10 cellular contexts compared by ENCODE assay signal in genomic region chr10:598415-599170, GRCh38.
DNase-seq lines count a peak whose midpoint lies in the region; TF ChIP-seq lines count a peak whose summit lies in the region.
"Had no signal": no experiment of that assay in that cellular context is flagged by ENCODE, and none has a peak within 500 bp of the region (broad histone marks: within the 10 kb centered on the region; RNA-seq: fewer than 3 reads in every experiment).

No MANE protein-coding gene starts in this region.

- H3K9ac ChIP-seq in HUES48 (ENCODE audit: low read depth, low read length) (no peak overlapping the region), mesendoderm (ENCODE audit: low read length) (no peak overlapping the region)

- TF ChIP-seq CTCF in cardiac fibroblast (IDR thresholded peaks at IDR 0.05; ENCODE audit: low read depth, low read length), result no peak

- H2BK5ac ChIP-seq in mesendoderm (ENCODE audit: low read length), result no peak overlapping the region

- H3K9me3 ChIP-seq in HUES48 (ENCODE audit: control insufficient read depth, insufficient read depth, low read length), result no peaks in the 10 kb centered on the region

- H3K4me3 ChIP-seq in HUES48 (ENCODE audit: low read depth, low read length), result no peak overlapping the region
- H3K4me3 ChIP-seq in cardiac fibroblast (replicated peaks in 1 of 2; ENCODE audit: low read depth in 2 of 2, low read length in 2 of 2), result no peak overlapping the region
- H3K4me3 ChIP-seq in mesendoderm (ENCODE audit: low read length), result no peak overlapping the region

- H3K56ac ChIP-seq in mesendoderm (ENCODE audit: low read length), result peak overlapping the region; percentile 51

- H3K4me1 ChIP-seq in HUES48 (ENCODE audit: control insufficient read depth, insufficient read depth, low read length), result peaks cover 13% of the 10 kb centered on the region
- peaks cover 13% of the 10 kb centered on the region for H3K4me1 ChIP-seq in mesendoderm (ENCODE audit: control insufficient read depth, low read depth, low read length)

- WGBS in mesendoderm (ENCODE audit: extremely low coverage, insufficient coverage, low lambda C conversion rate), result no CpG with 5 or more reads among the region's 17 CpGs

- H3K4me2 ChIP-seq in mesendoderm (ENCODE audit: low read length), result no peak overlapping the region

- H3K23ac ChIP-seq in mesendoderm (ENCODE audit: low read length), result no peak overlapping the region

- no peaks in the 10 kb centered on the region for H3K27me3 ChIP-seq in HUES48 (ENCODE audit: control insufficient read depth, insufficient read depth, low read length)
- H3K27me3 ChIP-seq in mesendoderm (ENCODE audit: insufficient read depth, low read length, poor library complexity), result no peaks in the 10 kb centered on the region

- H3K4ac ChIP-seq in mesendoderm (ENCODE audit: low read depth, low read length), result peak overlapping the region; percentile 41

- no peak overlapping the region for H3K18ac ChIP-seq in mesendoderm (ENCODE audit: low read length)

- H4K5ac ChIP-seq in mesendoderm (ENCODE audit: low read length), result no peak overlapping the region

- peak; percentile 94 for DNase-seq in ACHN
- DNase-seq in cardiac fibroblast (ENCODE audit: low read depth in 2 of 2), result peak; percentile 78 to 86
- peak; percentile 95 for DNase-seq in mesendoderm
- no peak for DNase-seq in NCI-H748 treated with DMSO at 0.1 percent for 48 hours (lab: John Stamatoyannopoulos, UW)
- no peak for DNase-seq in NCI-H2227 treated with DMSO at 0.1 percent for 48 hours (lab: John Stamatoyannopoulos, UW)
- DNase-seq in activated T-cell treated with anti-CD3 and anti-CD28 coated beads for 4 hours, result no peak
- DNase-seq in SIG-M5 (lab: John Stamatoyannopoulos, UW), result no peak
- DNase-seq: activated CD8-positive, alpha-beta memory T cell treated with anti-CD3 and anti-CD28 coated beads, Interleukin-2, amount 50 U/mL, for 48 hours had no signal

- in situ Hi-C loops in ACHN (cut with HindIII; ENCODE audit: low pct_ligation_motif_present, low pct_unique_long_range_greater_than_20kb, low sequenced_read_pairs), result no loop called here

- H3K27ac ChIP-seq in HUES48 (ENCODE audit: low read depth, low read length), result peak overlapping the region; percentile 50
- H3K27ac ChIP-seq in mesendoderm (ENCODE audit: low read depth, low read length), result peak overlapping the region; percentile 29
- H3K27ac ChIP-seq: HL-60 had no signal

- peaks cover 3% of the 10 kb centered on the region for H3K79me2 ChIP-seq in mesendoderm (ENCODE audit: control insufficient read depth, insufficient read depth, low read length)

- H2BK15ac ChIP-seq in mesendoderm (replicated peaks; ENCODE audit: low read depth), result no peak overlapping the region

- H3K36me3 ChIP-seq in HUES48 (ENCODE audit: control insufficient read depth, insufficient read depth, low read length), result no peaks in the 10 kb centered on the region
- H3K36me3 ChIP-seq in mesendoderm (ENCODE audit: control insufficient read depth, insufficient read depth, low read length), result no peaks in the 10 kb centered on the region

- H3K79me1 ChIP-seq in mesendoderm (ENCODE audit: low read length), result peaks cover 11% of the 10 kb centered on the region

- no peak overlapping the region for H2BK120ac ChIP-seq in mesendoderm (ENCODE audit: low read depth, low read length)

- no peak overlapping the region for H4K8ac ChIP-seq in mesendoderm (ENCODE audit: low read depth, low read length)

- no peak overlapping the region for H2AK5ac ChIP-seq in mesendoderm (ENCODE audit: low read length)

Comparison
In these comparisons a context has a peak if more than half of its experiments do, and no peak if none do; other contexts are left out.
1. DNase-seq: peak in ACHN (single experiment), cardiac fibroblast (2 of 2) and mesendoderm (single experiment); none in NCI-H748 treated with DMSO at 0.1 percent for 48 hours (single experiment), NCI-H2227 treated with DMSO at 0.1 percent for 48 hours (single experiment), activated T-cell treated with anti-CD3 and anti-CD28 coated beads for 4 hours (single experiment) and SIG-M5 (single experiment).